Comparison of ENCODE assay signal across 9 cellular contexts in genomic region chr1:36342426-36343185, GRCh38. TPM values are rescaled to one million over a fixed set of nuclear protein-coding genes. Genes with fewer than 3 reads are reported as not detected.
DNase-seq lines count a peak whose midpoint lies in the region; ATAC-seq and TF ChIP-seq lines count a peak whose summit lies in the region.
"Had no signal": no experiment of that assay in that cellular context is flagged by ENCODE, and none has a peak within 500 bp of the region (broad histone marks: within the 10 kb centered on the region; RNA-seq: fewer than 3 reads in every experiment).

No MANE protein-coding gene starts in this region.

- no peak for TF ChIP-seq EP300 in Ishikawa (IDR thresholded peaks at IDR 0.05; ENCODE audit: borderline replicate concordance)

- peak; percentile 88 for TF ChIP-seq RAD21 in Ishikawa (IDR thresholded peaks at IDR 0.05; ENCODE audit: low read depth)

- peak overlapping the region; percentile 76 to 78 for H3K27ac ChIP-seq in tibial artery
- H3K27ac ChIP-seq: SK-N-MC had no signal

- H3K4me3 ChIP-seq in tibial artery: no peak overlapping the region
- H3K4me3 ChIP-seq: SK-N-MC had no signal

- TF ChIP-seq CTCF in tibial artery (IDR thresholded peaks at IDR 0.05): peak; percentile 69 to 74

- peak; percentile 77 for DNase-seq in D341Med (ENCODE audit: low spot score)
- peak; percentile 55 for DNase-seq in effector CD4-positive, alpha-beta T cell
- peak; percentile 31 for DNase-seq in mucosa of gallbladder (ENCODE audit: low spot score)
- DNase-seq in tibial artery: peak; percentile 48 to 82

- H3K27me3 ChIP-seq in tibial artery: no peaks in the 10 kb centered on the region

- ATAC-seq in activated CD4-positive, CD25-positive, alpha-beta regulatory T cell treated with anti-CD3 and anti-CD28 coated beads, Interleukin-2, amount 50 U/mL, for 24 hours: peak; percentile 60 to 75
- no peak for ATAC-seq in HG03520 (IDR thresholded peaks at IDR 0.05; ENCODE audit: unreplicated experiment)
- ATAC-seq in HG02885 (IDR thresholded peaks at IDR 0.05; ENCODE audit: poor library complexity, unreplicated experiment): no peak

- H3K36me3 ChIP-seq in tibial artery: peaks cover 43 to 90% (median 74%) of the 10 kb centered on the region in 3 donors

- peaks cover 3 to 22% (median 11%) of the 10 kb centered on the region in 4 donors for H3K4me1 ChIP-seq in tibial artery

- no peaks in the 10 kb centered on the region for H3K9me3 ChIP-seq in tibial artery

- intact Hi-C loops in tibial artery (cut with DNase I; ENCODE audit: low total_unique reads): loop anchor here (2.0 kb wide), 1 partner anchor 78 kb away; no protein-coding TSS in a partner anchor

TF ChIP-seq in Ishikawa, 13 proteins besides CTCF, POLR2A, EP300 and RAD21:
- TF ChIP-seq EGR1 (IDR thresholded peaks at IDR 0.05) (no peak), ZBTB7A (IDR thresholded peaks at IDR 0.05; ENCODE audit: low read depth) (no peak), MAX (IDR thresholded peaks at IDR 0.05) (no peak), REST (IDR thresholded peaks at IDR 0.05; ENCODE audit: low read depth) (no peak), YY1 (IDR thresholded peaks at IDR 0.05; ENCODE audit: low read depth) (no peak), CEBPB (IDR thresholded peaks at IDR 0.05) (no peak), USF1 (IDR thresholded peaks at IDR 0.05) (no peak), NFIC (IDR thresholded peaks at IDR 0.05) (no peak), TAF1 (IDR thresholded peaks at IDR 0.05; ENCODE audit: low read depth) (no peak), TCF12 (IDR thresholded peaks at IDR 0.05; ENCODE audit: low read depth) (no peak), TEAD4 (IDR thresholded peaks at IDR 0.05) (no peak), FOXM1 (IDR thresholded peaks at IDR 0.05; ENCODE audit: borderline replicate concordance, low read depth) (no peak), CREB1 (IDR thresholded peaks at IDR 0.05; ENCODE audit: low read depth) (no peak)

RNA-seq across cellular contexts. Expression of gene EVA1B, which starts 19.2 kb away (rescaled TPM):
- total RNA-seq in mucosa of gallbladder: 30.3 TPM

RNA-seq across cellular contexts. Expression of gene SH3D21, which starts 36.4 kb away (rescaled TPM):
- 12.1 TPM for total RNA-seq in mucosa of gallbladder

RNA-seq across cellular contexts. Expression of gene STK40, which starts 43.1 kb away (rescaled TPM):
- total RNA-seq in mucosa of gallbladder: 61.2 TPM

RNA-seq across cellular contexts. Expression of gene LSM10, which starts 55.1 kb away (rescaled TPM):
- 41.3 TPM for total RNA-seq in mucosa of gallbladder

Comparison
In these comparisons a context has a peak if more than half of its experiments do, and no peak if none do; other contexts are left out.
1. ATAC-seq: peak in activated CD4-positive, CD25-positive, alpha-beta regulatory T cell treated with anti-CD3 and anti-CD28 coated beads, Interleukin-2, amount 50 U/mL, for 24 hours (2 of 2); none in HG03520 (single experiment) and HG02885 (single experiment).
2. Peak in every context shown above with its lines, with median percentiles within 50 percentile points of each other: DNase-seq.